In genomic region chr22:39528681-39529486, GRCh38 we compare ENCODE assay signal across 8 cellular contexts. TPM values are rescaled to one million over a fixed set of nuclear protein-coding genes. Genes with fewer than 3 reads are reported as not detected.
DNase-seq lines count a peak whose midpoint lies in the region; ATAC-seq, FAIRE-seq and TF ChIP-seq lines count a peak whose summit lies in the region.

No MANE protein-coding gene starts in this region.

- no peaks in the 10 kb centered on the region for H3K27me3 Mint-ChIP-seq in activated naive CD4-positive, alpha-beta T cell treated with anti-CD3 and anti-CD28 coated beads, Interleukin-2, amount 10 ng/mL, durations not matched to agents 7 days and 5 days

- no peaks in the 10 kb centered on the region for H3K9me2 ChIP-seq in SK-N-SH

- peaks cover 61% of the 10 kb centered on the region for H3K36me3 Mint-ChIP-seq in activated naive CD4-positive, alpha-beta T cell treated with anti-CD3 and anti-CD28 coated beads, Interleukin-2, amount 10 ng/mL, durations not matched to agents 7 days and 5 days

- WGBS in SK-N-SH (ENCODE audit: low lambda C conversion rate) = 11% methylated on average over 6 of the region's 32 CpGs
- WGBS in gastroesophageal sphincter (ENCODE audit: low coverage in 1 of 2), 2 donors = 25 to 39% methylated on average over 5 to 14 of the region's 32 CpGs

- H3K27ac ChIP-seq in SK-N-SH (ENCODE audit: low read depth in 2 of 2, low read length in 1 of 2) = peak overlapping the region in 1 of 2 experiments; percentile 22; a peak in 1 of 4 replicates
- H3K27ac ChIP-seq in gastroesophageal sphincter = peak overlapping the region in 3 of 4 donors; percentile 71 to 100 (median 73)
- H3K27ac ChIP-seq in osteoblast (ENCODE audit: low read depth, low read length) = no peak overlapping the region

- H3K36me3 ChIP-seq in SK-N-SH (replicated peaks in 1 of 2; ENCODE audit: control insufficient read depth in 1 of 2, insufficient read depth in 2 of 2, low read length in 1 of 2) = peaks cover 0 to 11% of the 10 kb centered on the region in 2 experiments
- peaks cover 0 to 44% of the 10 kb centered on the region in 2 donors for H3K36me3 ChIP-seq in gastroesophageal sphincter
- peaks cover 39% of the 10 kb centered on the region for H3K36me3 ChIP-seq in osteoblast (ENCODE audit: insufficient read depth, low read length)

- peak overlapping the region; percentile 61 for H3K4me3 Mint-ChIP-seq in activated naive CD4-positive, alpha-beta T cell treated with anti-CD3 and anti-CD28 coated beads, Interleukin-2, amount 10 ng/mL, durations not matched to agents 7 days and 5 days

- H3K9ac ChIP-seq in SK-N-SH = no peak overlapping the region

- H3K9me3 ChIP-seq in SK-N-SH (no peaks in the 10 kb centered on the region), gastroesophageal sphincter (no peaks in the 10 kb centered on the region), osteoblast (ENCODE audit: low read depth, low read length) (no peaks in the 10 kb centered on the region)

- peak; percentile 53 for ATAC-seq in gastroesophageal sphincter

- H4K20me1 ChIP-seq in SK-N-SH (ENCODE audit: insufficient read depth) = peaks cover 37% of the 10 kb centered on the region
- H4K20me1 ChIP-seq in osteoblast (ENCODE audit: insufficient read depth, low read length) = peaks cover 64% of the 10 kb centered on the region

- H3K4me3 ChIP-seq in AG09309 (ENCODE audit: control insufficient read depth, low read depth, low read length) = no peak overlapping the region
- peak overlapping the region; percentile 25 for H3K4me3 ChIP-seq in NB4 (ENCODE audit: low read depth, low read length)
- H3K4me3 ChIP-seq in SK-N-SH (ENCODE audit: low read depth in 2 of 2, low read length in 1 of 2) = peak overlapping the region in 1 of 2 experiments; percentile 37; a peak in 2 of 4 replicates
- peak overlapping the region in 1 of 2 donors; percentile 35 for H3K4me3 ChIP-seq in gastroesophageal sphincter
- H3K4me3 ChIP-seq in osteoblast (ENCODE audit: insufficient read depth, low read length) = no peak overlapping the region

- FAIRE-seq in GM19239 (lab: Jason Lieb, UNC) = peak; percentile 89

- H3K4me2 ChIP-seq in SK-N-SH (peak overlapping the region; percentile 47; the same call in 1 of the 2 replicates), osteoblast (ENCODE audit: insufficient read depth, low read length) (no peak overlapping the region)

- TF ChIP-seq CTCF in AG09309 (IDR thresholded peaks at IDR 0.05; ENCODE audit: control insufficient read depth, insufficient read depth, low read depth, low read length, missing control alignments) (peak; percentile 100), NB4 (IDR thresholded peaks at IDR 0.05; ENCODE audit: low read depth, low read length) (peak; percentile 95), SK-N-SH (IDR thresholded peaks at IDR 0.05) (peak; percentile 68), gastroesophageal sphincter (IDR thresholded peaks at IDR 0.05) (peak in 3 of 4 experiments; percentile 96 to 99 (median 96)), osteoblast (IDR thresholded peaks at IDR 0.05; ENCODE audit: extremely low read depth, low read depth, low read length) (peak; percentile 94)

- no peaks in the 10 kb centered on the region for H3K9me3 Mint-ChIP-seq in activated naive CD4-positive, alpha-beta T cell treated with anti-CD3 and anti-CD28 coated beads, Interleukin-2, amount 10 ng/mL, durations not matched to agents 7 days and 5 days

- peaks cover 12% of the 10 kb centered on the region for H3F3A ChIP-seq in SK-N-SH (replicated peaks; ENCODE audit: insufficient read depth)

- H3K27me3 ChIP-seq in SK-N-SH (ENCODE audit: insufficient read depth) = no peaks in the 10 kb centered on the region
- H3K27me3 ChIP-seq in gastroesophageal sphincter = no peaks in the 10 kb centered on the region
- no peaks in the 10 kb centered on the region for H3K27me3 ChIP-seq in osteoblast (ENCODE audit: insufficient read depth, low read length)

- TF ChIP-seq POLR2A in NB4 (IDR thresholded peaks at IDR 0.05; ENCODE audit: extremely low read depth, insufficient read length) (no peak), gastroesophageal sphincter (IDR thresholded peaks at IDR 0.05) (no peak)

- TF ChIP-seq EP300 in SK-N-SH (IDR thresholded peaks at IDR 0.05; ENCODE audit: borderline replicate concordance in 1 of 2, low read depth in 1 of 2, low read length in 1 of 2) (no peak), gastroesophageal sphincter (IDR thresholded peaks at IDR 0.05) (no peak)

- H3K79me2 ChIP-seq in SK-N-SH (ENCODE audit: insufficient read depth) = peaks cover 25% of the 10 kb centered on the region
- H3K79me2 ChIP-seq in osteoblast (ENCODE audit: insufficient read depth, low read length) = peaks cover 58% of the 10 kb centered on the region

- H3K4me1 Mint-ChIP-seq in activated naive CD4-positive, alpha-beta T cell treated with anti-CD3 and anti-CD28 coated beads, Interleukin-2, amount 10 ng/mL, durations not matched to agents 7 days and 5 days = peaks cover 89% of the 10 kb centered on the region

- CTCF ChIA-PET in SK-N-SH (lab: Yijun Ruan, JAX) = interaction anchor here (0.6 to 4.7 kb wide), 32 partner anchors 8 to 511 kb away, joined by 3 to 36 read pairs (median 4); partner anchors contain the start of genes ATF4, MIEF1, SYNGR1 and TAB1
- CTCF ChIA-PET in activated naive CD4-positive, alpha-beta T cell treated with anti-CD3 and anti-CD28 coated beads, Interleukin-2, amount 10 ng/mL, durations not matched to agents 7 days and 5 days (lab: Charles Lee) = interaction anchor here (0.6 to 7.0 kb wide), 23 partner anchors 9 to 512 kb away, joined by 3 to 216 read pairs (median 5); partner anchors contain the start of genes ATF4, MIEF1, RPL3 and TAB1

- DNase-seq in AG09309 (ENCODE audit: low read depth) (peak; percentile 75), GM19239 (ENCODE audit: insufficient read length, low spot score) (peak; percentile 46), NB4 (ENCODE audit: low read depth) (peak; percentile 94), SK-N-SH (peak; percentile 77), osteoblast (ENCODE audit: insufficient read length, low spot score, missing footprints) (peak; percentile 96), superior temporal gyrus (ENCODE audit: extremely low spot score) (peak; percentile 90)
- DNase-seq in activated naive CD4-positive, alpha-beta T cell treated with anti-CD3 and anti-CD28 coated beads, Interleukin-2, amount 10 ng/mL, durations not matched to agents 7 days and 5 days = peak; percentile 95

- TF ChIP-seq RAD21 in SK-N-SH (IDR thresholded peaks at IDR 0.05; ENCODE audit: low read length) = peak; percentile 76

- H3K27ac Mint-ChIP-seq in activated naive CD4-positive, alpha-beta T cell treated with anti-CD3 and anti-CD28 coated beads, Interleukin-2, amount 10 ng/mL, durations not matched to agents 7 days and 5 days = peak overlapping the region; percentile 88

- H3K4me1 ChIP-seq in SK-N-SH (ENCODE audit: control insufficient read depth in 1 of 2, insufficient read depth in 2 of 2, low read depth in 1 of 2, low read length in 1 of 2) (peaks cover 4 to 27% of the 10 kb centered on the region in 2 experiments; a peak in 2 of 4 replicates), gastroesophageal sphincter (peaks cover 2 to 82% (median 64%) of the 10 kb centered on the region in 3 donors), osteoblast (ENCODE audit: insufficient read depth, low read length) (peaks cover 16% of the 10 kb centered on the region)

- H2AFZ ChIP-seq in SK-N-SH (ENCODE audit: low read depth) (no peak overlapping the region), osteoblast (ENCODE audit: low read length) (no peak overlapping the region)

- POLR2A ChIA-PET in SK-N-SH (lab: Yijun Ruan, JAX) = interaction anchor here (0.7 to 1.7 kb wide), 6 partner anchors 8 to 209 kb away, joined by 3 to 9 read pairs (median 4); partner anchors contain the start of genes MIEF1 and RPL3

TF ChIP-seq in SK-N-SH, 30 proteins besides CTCF, POLR2A, EP300 and RAD21 (continues in another document):
- TF ChIP-seq RXRA (IDR thresholded peaks at IDR 0.05; ENCODE audit: borderline replicate concordance, low read depth) (no peak), PBX3 (IDR thresholded peaks at IDR 0.05) (no peak), POLR2AphosphoS5 (IDR thresholded peaks at IDR 0.05; ENCODE audit: low read depth, low read length) (no peak; the same call in 1 of the 2 replicates), GATA2 (CRISPR knock-in tag; IDR thresholded peaks at IDR 0.05) (no peak)

RNA-seq across cellular contexts. Expression of gene RPS19BP1, which starts 3.7 kb away (rescaled TPM):
- polyA plus RNA-seq in SK-N-SH (2012; rRNA removed) = 77.3 and 97.2 TPM in 2 replicates
- 67.1 and 75.9 TPM in 2 replicates for polyA plus RNA-seq in SK-N-SH (2012; cell fraction: cytosol; rRNA removed)
- 48.9 and 89.0 TPM in 2 replicates for polyA plus RNA-seq in SK-N-SH (2012; cell fraction: nucleus; rRNA removed)
- total RNA-seq in gastroesophageal sphincter (100 to 1,000 TPM; 144 to 176 (median 160) TPM), osteoblast (25.9 and 34.7 TPM in 2 replicates)

RNA-seq across cellular contexts. Expression of gene ATF4, which starts 8.5 kb away (rescaled TPM):
- 375 and 436 TPM in 2 replicates for polyA plus RNA-seq in SK-N-SH (2012; rRNA removed)
- 311 and 361 TPM in 2 replicates for polyA plus RNA-seq in SK-N-SH (2012; cell fraction: cytosol; rRNA removed)
- polyA plus RNA-seq in SK-N-SH (2012; cell fraction: nucleus; rRNA removed) = 604 and 658 TPM in 2 replicates
- 100 to 1,000 TPM; 450 to 718 (median 563) TPM for total RNA-seq in gastroesophageal sphincter
- 494 and 590 TPM in 2 replicates for total RNA-seq in osteoblast

RNA-seq across cellular contexts. Expression of gene MIEF1, which starts 26.8 kb away (rescaled TPM):
- polyA plus RNA-seq in SK-N-SH (2012; rRNA removed) = 7.5 and 7.7 TPM in 2 replicates
- 6.2 and 7.6 TPM in 2 replicates for polyA plus RNA-seq in SK-N-SH (2012; cell fraction: cytosol; rRNA removed)
- polyA plus RNA-seq in SK-N-SH (2012; cell fraction: nucleus; rRNA removed) = 7.8 and 8.4 TPM in 2 replicates
- total RNA-seq in gastroesophageal sphincter = 10 to 100 TPM; 17.8 to 28.3 (median 21.4) TPM
- 21.8 and 23.5 TPM in 2 replicates for total RNA-seq in osteoblast

RNA-seq across cellular contexts. Expression of gene CACNA1I, which starts 41.7 kb away (rescaled TPM):
- under 0.01 TPM in 1 of 2 replicates, not detected in the other for polyA plus RNA-seq in SK-N-SH (2012; rRNA removed)
- polyA plus RNA-seq in SK-N-SH (2012; cell fraction: cytosol; rRNA removed) = under 0.01 TPM in 1 of 2 replicates, not detected in the other
- 0.01 and 0.02 TPM in 2 replicates for polyA plus RNA-seq in SK-N-SH (2012; cell fraction: nucleus; rRNA removed)
- under 1 TPM; 0.04 to 0.54 (median 0.11) TPM for total RNA-seq in gastroesophageal sphincter
- under 0.01 TPM in 2 replicates for total RNA-seq in osteoblast

Comparison
In these comparisons a context has a peak if more than half of its experiments do, and no peak if none do; other contexts are left out.
1. DNase-seq: peak in every context shown above with its lines; median percentile 96 in osteoblast; 95 in activated naive CD4-positive, alpha-beta T cell treated with anti-CD3 and anti-CD28 coated beads, Interleukin-2, amount 10 ng/mL, durations not matched to agents 7 days and 5 days; 94 in NB4; 90 in superior temporal gyrus; 77 in SK-N-SH; 75 in AG09309; 46 in GM19239.